11 cellular contexts compared by ENCODE assay signal in the genomic region with DNA sequence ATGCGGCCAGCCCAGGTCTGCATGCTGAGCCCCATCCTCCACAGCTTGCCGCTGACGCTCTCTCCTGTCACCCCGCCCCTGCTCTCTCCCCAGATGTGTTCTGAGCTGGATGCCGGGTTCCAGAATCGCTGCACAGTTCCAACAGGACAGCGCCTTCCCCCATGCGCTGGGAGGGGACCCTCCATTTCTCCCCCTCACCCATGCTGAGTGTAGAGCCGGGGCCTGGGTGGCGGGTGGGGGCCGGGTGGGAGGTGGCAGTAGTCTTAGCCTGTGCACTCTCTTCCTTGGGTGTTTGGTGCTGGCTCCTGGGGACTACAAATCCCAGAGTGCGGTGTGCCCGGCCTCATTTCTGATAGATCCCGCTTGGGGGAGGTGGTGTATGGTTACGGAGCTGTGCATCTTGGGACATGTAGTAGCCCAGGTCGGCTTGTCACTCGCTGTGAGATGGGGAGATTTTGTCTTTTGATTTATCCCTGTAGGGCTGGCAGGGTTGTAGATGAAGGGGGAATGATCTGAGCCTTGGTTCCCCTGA. TPM values are rescaled to one million over a fixed set of nuclear protein-coding genes. Genes with fewer than 3 reads are reported as not detected.
DNase-seq lines count a peak whose midpoint lies in the region; ATAC-seq, FAIRE-seq and TF ChIP-seq lines count a peak whose summit lies in the region.
"Had no signal": no experiment of that assay in that cellular context is flagged by ENCODE, and none has a peak within 500 bp of the region (broad histone marks: within the 10 kb centered on the region; RNA-seq: fewer than 3 reads in every experiment).

No MANE protein-coding gene starts in this region.

- H3K27me3 ChIP-seq in tibial nerve: no peaks in the 10 kb centered on the region

- H3K36me3 ChIP-seq in tibial nerve: peaks cover 0 to 48% (median 6%) of the 10 kb centered on the region in 3 donors

- peaks cover 0 to 97% (median 48%) of the 10 kb centered on the region in 4 donors for H3K4me1 ChIP-seq in tibial nerve

- peaks cover 13% of the 10 kb centered on the region for H3K4me1 Mint-ChIP-seq in central memory CD8-positive, alpha-beta T cell

- peak overlapping the region; percentile 65 for H3K27ac Mint-ChIP-seq in central memory CD8-positive, alpha-beta T cell (ENCODE audit: low read depth)
- H3K27ac Mint-ChIP-seq: T-helper 1 cell treated with Interleukin-12 subunit alpha and Interleukin-12 subunit beta and Interleukin-4 antibody, amounts not matched to agents 30 μg/mL and 1 μg/mL, for 36 hours had no signal

- no peak overlapping the region for H3K4me3 Mint-ChIP-seq in central memory CD8-positive, alpha-beta T cell
- H3K4me3 Mint-ChIP-seq: T-helper 1 cell treated with Interleukin-12 subunit alpha and Interleukin-12 subunit beta and Interleukin-4 antibody, amounts not matched to agents 30 μg/mL and 1 μg/mL, for 36 hours had no signal

- peaks cover 25% of the 10 kb centered on the region for H3K36me3 Mint-ChIP-seq in central memory CD8-positive, alpha-beta T cell (ENCODE audit: insufficient read depth)

- H3K9me3 ChIP-seq in tibial nerve: no peaks in the 10 kb centered on the region

- TF ChIP-seq EP300 in tibial nerve (IDR thresholded peaks at IDR 0.05): no peak

- WGBS in tibial nerve, 2 donors: 48 to 49% methylated on average over 14 to 16 of the region's 17 CpGs

- no peak overlapping the region for H3K4me3 ChIP-seq in tibial nerve

- peak overlapping the region; percentile 76 to 100 (median 100) for H3K27ac ChIP-seq in tibial nerve

- no peaks in the 10 kb centered on the region for H3K27me3 Mint-ChIP-seq in central memory CD8-positive, alpha-beta T cell

- no peaks in the 10 kb centered on the region for H3K9me3 Mint-ChIP-seq in central memory CD8-positive, alpha-beta T cell
- H3K9me3 Mint-ChIP-seq: T-helper 1 cell treated with Interleukin-12 subunit alpha and Interleukin-12 subunit beta and Interleukin-4 antibody, amounts not matched to agents 30 μg/mL and 1 μg/mL, for 36 hours had no signal

- TF ChIP-seq CTCF in tibial nerve (IDR thresholded peaks at IDR 0.05) (no peak), D721Med (IDR thresholded peaks at IDR 0.05; ENCODE audit: insufficient read depth, missing control alignments) (no peak)

- no peak for TF ChIP-seq POLR2A in tibial nerve (IDR thresholded peaks at IDR 0.05)

- FAIRE-seq in D721Med (lab: Jason Lieb, UNC): no peak
- FAIRE-seq: colon had no signal

- ATAC-seq in central memory CD8-positive, alpha-beta T cell (replicated peaks; ENCODE audit: extremely low read depth, poor library complexity, severe bottlenecking): no peak
- ATAC-seq in GM18909 (IDR thresholded peaks at IDR 0.05; ENCODE audit: poor library complexity, unreplicated experiment): no peak
- no peak for ATAC-seq in HG02938 (IDR thresholded peaks at IDR 0.05; ENCODE audit: unreplicated experiment)

- DNase-seq in NCI-H82 (lab: John Stamatoyannopoulos, UW) (peak; percentile 68), NCI-H82 treated with DMSO at 0.1 percent for 48 hours (lab: John Stamatoyannopoulos, UW; ENCODE audit: unreplicated experiment) (no peak), islet precursor cell (peak; percentile 71), tibial nerve (ENCODE audit: low spot score in 2 of 2) (peak; percentile 57 to 65), D721Med (ENCODE audit: insufficient read length, low spot score) (no peak)
- no peak for DNase-seq in central memory CD8-positive, alpha-beta T cell (ENCODE audit: low spot score in 2 of 2)
- DNase-seq: Karpas-422 had no signal

RNA-seq across cellular contexts. Expression of a gene that starts 6.8 kb away (rescaled TPM):
- total RNA-seq in tibial nerve: 100 to 1,000 TPM in 3 of 4 donors, 10 to 100 TPM in 1; 95.7 to 106 (median 102) TPM

RNA-seq across cellular contexts. Expression of a gene that starts 23.2 kb away (rescaled TPM):
- not detected for total RNA-seq in tibial nerve

RNA-seq across cellular contexts. Expression of a gene that starts 32.2 kb away (rescaled TPM):
- 10 to 100 TPM in 1 of 4 donors, 1 to 10 TPM in 3; 8.0 to 24.6 (median 9.4) TPM for total RNA-seq in tibial nerve

RNA-seq across cellular contexts. Expression of a gene that starts 32.9 kb away (rescaled TPM):
- not detected for total RNA-seq in tibial nerve

RNA-seq across cellular contexts. Expression of a gene that starts 40.7 kb away (rescaled TPM):
- 10 to 100 TPM in 3 of 4 donors, 1 to 10 TPM in 1; 9.6 to 17.7 (median 15.3) TPM for total RNA-seq in tibial nerve

Comparison
In these comparisons a context has a peak if more than half of its experiments do, and no peak if none do; other contexts are left out.
1. DNase-seq: peak in NCI-H82 (single experiment), islet precursor cell (single experiment) and tibial nerve (2 of 2); none in NCI-H82 treated with DMSO at 0.1 percent for 48 hours (single experiment), central memory CD8-positive, alpha-beta T cell (0 of 2) and D721Med (single experiment).